Comparison of ENCODE assay signal across 6 cellular contexts in genomic region chr4:105282489-105282888, GRCh38.
"Had no signal": no experiment of that assay in that cellular context is flagged by ENCODE, and none has a peak within 500 bp of the region (broad histone marks: within the 10 kb centered on the region; RNA-seq: fewer than 3 reads in every experiment).

No MANE protein-coding gene starts in this region.

- H3K4me3 ChIP-seq: K562 had no signal

- H3K27me3 Mint-ChIP-seq: IgD-negative memory B cell had no signal

- DNase-seq: IMR-90, KBM-7 had no signal

- H3K27ac ChIP-seq: HL-60 had no signal

- H3K27ac Mint-ChIP-seq: IgD-negative memory B cell had no signal

- H3K4me3 Mint-ChIP-seq: IgD-negative memory B cell had no signal

- ATAC-seq: HepG2, K562 had no signal
